Comparison of ENCODE assay signal across 40 cellular contexts in genomic region chr7:32395168-32395567, GRCh38.
"Had no signal": no experiment of that assay in that cellular context is flagged by ENCODE, and none has a peak within 500 bp of the region (broad histone marks: within the 10 kb centered on the region; RNA-seq: fewer than 3 reads in every experiment).

No MANE protein-coding gene starts in this region.

- H3K4me1 Mint-ChIP-seq: activated naive CD4-positive, alpha-beta T cell treated with anti-CD3 and anti-CD28 coated beads, Interleukin-2, amount 10 ng/mL, durations not matched to agents 7 days and 5 days; activated naive CD4-positive, alpha-beta T cell treated with anti-CD3 and anti-CD28 coated beads, Interleukin-2, amount 50 U/mL, for 24 hours; activated naive CD8-positive, alpha-beta T cell treated with anti-CD3 and anti-CD28 coated beads for 36 hours; activated naive CD8-positive, alpha-beta T cell treated with anti-CD3 and anti-CD28 coated beads, Interleukin-2, amount 10 ng/mL, durations not matched to agents 7 days and 5 days; activated naive CD8-positive, alpha-beta T cell treated with anti-CD3 and anti-CD28 coated beads, Interleukin-2, amount 50 U/mL, for 24 hours; activated T-helper 17 cell treated with anti-CD3 and anti-CD28 coated beads, Interleukin-2, amount 50 U/mL, for 72 hours; brain; central memory CD8-positive, alpha-beta T cell had no signal

- H3K4me1 ChIP-seq: adrenal gland, ascending aorta, body of pancreas, breast epithelium had no signal

- H3K27me3 ChIP-seq: adrenal gland, ascending aorta, body of pancreas, brain microvascular endothelial cell, breast epithelium, cardiac muscle cell had no signal

- DNase-seq: activated effector memory CD4-positive, alpha-beta T cell treated with anti-CD3 and anti-CD28 coated beads, Interleukin-2, amount 50 U/mL, for 16 hours; activated effector memory CD4-positive, alpha-beta T cell treated with Interleukin-2 at 50 U/mL for 16 hours; activated gamma-delta T cell; activated gamma-delta T cell treated with Interleukin-2 at 50 U/mL for 16 hours; activated naive CD4-positive, alpha-beta T cell; activated naive CD4-positive, alpha-beta T cell treated with anti-CD3 and anti-CD28 coated beads for 36 hours; activated naive CD4-positive, alpha-beta T cell treated with anti-CD3 and anti-CD28 coated beads, Interleukin-2, amount 10 ng/mL, durations not matched to agents 7 days and 5 days; activated naive CD4-positive, alpha-beta T cell treated with anti-CD3 and anti-CD28 coated beads, Interleukin-2, amount 50 U/mL, for 16 hours; activated naive CD4-positive, alpha-beta T cell treated with Interleukin-2 at 50 U/mL for 16 hours; activated naive CD8-positive, alpha-beta T cell treated with anti-CD3 and anti-CD28 coated beads for 36 hours; activated naive CD8-positive, alpha-beta T cell treated with anti-CD3 and anti-CD28 coated beads, Interleukin-2, amount 10 ng/mL, durations not matched to agents 7 days and 5 days; activated naive CD8-positive, alpha-beta T cell treated with anti-CD3 and anti-CD28 coated beads, Interleukin-2, amount 50 U/mL, for 24 hours; activated T-cell treated with anti-CD3 and anti-CD28 coated beads, Interleukin-2, amount 50 U/mL, for 1 hour; activated T-cell treated with anti-CD3 and anti-CD28 coated beads, Interleukin-2, amount 50 U/mL, for 24 hours; activated T-cell treated with anti-CD3 and anti-CD28 coated beads, Interleukin-2, amount 50 U/mL, for 4 hours; activated T-cell treated with anti-CD3 and anti-CD28 coated beads, Interleukin-2, amount 50 U/mL, for 48 hours; activated T-cell treated with anti-CD3 and anti-CD28 coated beads, Interleukin-2, amount 50 U/mL, for 72 hours; adrenal gland; amniotic stem cell; amygdala; anterior cingulate cortex; aorta; body of pancreas; brain microvascular endothelial cell; caudate nucleus; central memory CD4-positive, alpha-beta T cell; cerebellar nuclear complex had no signal

- H3K4me3 ChIP-seq: adrenal gland, ascending aorta, body of pancreas, breast epithelium, cardiac muscle cell had no signal

- FAIRE-seq: astrocyte, bronchial epithelial cell had no signal

- H3K36me3 ChIP-seq: adrenal gland, ascending aorta, brain microvascular endothelial cell, breast epithelium, cardiac muscle cell had no signal

- H3K27ac Mint-ChIP-seq: activated naive CD4-positive, alpha-beta T cell treated with anti-CD3 and anti-CD28 coated beads for 36 hours; activated naive CD4-positive, alpha-beta T cell treated with anti-CD3 and anti-CD28 coated beads, Interleukin-2, amount 10 ng/mL, durations not matched to agents 7 days and 5 days; activated naive CD4-positive, alpha-beta T cell treated with anti-CD3 and anti-CD28 coated beads, Interleukin-2, amount 50 U/mL, for 24 hours; activated naive CD4-positive, alpha-beta T cell treated with anti-CD3 and anti-CD28 coated beads, Interleukin-2, amount 50 U/mL, for 72 hours; activated naive CD8-positive, alpha-beta T cell; activated naive CD8-positive, alpha-beta T cell treated with anti-CD3 and anti-CD28 coated beads for 36 hours; activated naive CD8-positive, alpha-beta T cell treated with anti-CD3 and anti-CD28 coated beads, Interleukin-2, amount 10 ng/mL, durations not matched to agents 7 days and 5 days; activated naive CD8-positive, alpha-beta T cell treated with anti-CD3 and anti-CD28 coated beads, Interleukin-2, amount 50 U/mL, for 24 hours; activated T-cell treated with anti-CD3 and anti-CD28 coated beads, Interleukin-2, amount 50 U/mL, for 24 hours; activated T-cell treated with anti-CD3 and anti-CD28 coated beads, Interleukin-2, amount 50 U/mL, for 72 hours; activated T-helper 1 cell treated with anti-CD3 and anti-CD28 coated beads, Interleukin-12 subunit alpha, Interleukin-12 subunit beta, Interleukin-2, Interleukin-4 antibody, amounts not matched to agents 30 ng/mL and 10 ng/mL and 1 ng/mL, durations not matched to agents 14 hours and 24 hours and 36 hours; activated T-helper 17 cell treated with anti-CD3 and anti-CD28 coated beads, Interleukin-2, amount 50 U/mL, for 72 hours; activated T-helper 2 cell treated with anti-CD3 and anti-CD28 coated beads, Interferon-gamma antibody, Interleukin-2, Interleukin-4, amounts not matched to agents 10 μg/mL and 5 μg/mL and 100 μg/mL, durations not matched to agents 14 hours and 24 hours and 36 hours; brain had no signal

- H3K9me3 ChIP-seq: adrenal gland, ascending aorta, body of pancreas, breast epithelium had no signal

- H3K27me3 Mint-ChIP-seq: activated naive CD4-positive, alpha-beta T cell treated with anti-CD3 and anti-CD28 coated beads, Interleukin-2, amount 10 ng/mL, durations not matched to agents 7 days and 5 days; activated naive CD4-positive, alpha-beta T cell treated with anti-CD3 and anti-CD28 coated beads, Interleukin-2, amount 50 U/mL, for 24 hours; activated naive CD8-positive, alpha-beta T cell treated with anti-CD3 and anti-CD28 coated beads, Interleukin-2, amount 10 ng/mL, durations not matched to agents 7 days and 5 days; activated T-cell treated with anti-CD3 and anti-CD28 coated beads, Interleukin-2, amount 50 U/mL, for 24 hours had no signal

- H3K27ac ChIP-seq: adrenal gland, ascending aorta, body of pancreas, brain microvascular endothelial cell, breast epithelium, cardiac muscle cell had no signal

- H3K9me3 Mint-ChIP-seq: activated naive CD4-positive, alpha-beta T cell treated with anti-CD3 and anti-CD28 coated beads for 36 hours; activated naive CD4-positive, alpha-beta T cell treated with anti-CD3 and anti-CD28 coated beads, Interleukin-2, amount 10 ng/mL, durations not matched to agents 7 days and 5 days; activated naive CD4-positive, alpha-beta T cell treated with anti-CD3 and anti-CD28 coated beads, Interleukin-2, amount 50 U/mL, for 24 hours; activated naive CD4-positive, alpha-beta T cell treated with anti-CD3 and anti-CD28 coated beads, Interleukin-2, amount 50 U/mL, for 72 hours; activated naive CD8-positive, alpha-beta T cell treated with anti-CD3 and anti-CD28 coated beads for 36 hours; activated naive CD8-positive, alpha-beta T cell treated with anti-CD3 and anti-CD28 coated beads, Interleukin-2, amount 10 ng/mL, durations not matched to agents 7 days and 5 days; activated naive CD8-positive, alpha-beta T cell treated with anti-CD3 and anti-CD28 coated beads, Interleukin-2, amount 50 U/mL, for 24 hours; activated T-cell treated with anti-CD3 and anti-CD28 coated beads, Interleukin-2, amount 50 U/mL, for 24 hours; activated T-cell treated with anti-CD3 and anti-CD28 coated beads, Interleukin-2, amount 50 U/mL, for 4 hours; activated T-cell treated with anti-CD3 and anti-CD28 coated beads, Interleukin-2, amount 50 U/mL, for 72 hours; activated T-helper 1 cell treated with anti-CD3 and anti-CD28 coated beads, Interleukin-12 subunit alpha, Interleukin-12 subunit beta, Interleukin-2, Interleukin-4 antibody, amounts not matched to agents 30 ng/mL and 10 ng/mL and 1 ng/mL, durations not matched to agents 14 hours and 24 hours and 36 hours; activated T-helper 17 cell treated with anti-CD3 and anti-CD28 coated beads, Interleukin-2, amount 50 U/mL, for 72 hours; activated T-helper 2 cell treated with anti-CD3 and anti-CD28 coated beads, Interferon-gamma antibody, Interleukin-2, Interleukin-4, amounts not matched to agents 10 μg/mL and 5 μg/mL and 100 μg/mL, durations not matched to agents 14 hours and 24 hours and 36 hours; central memory CD8-positive, alpha-beta T cell had no signal

- H3K36me3 Mint-ChIP-seq: activated naive CD4-positive, alpha-beta T cell treated with anti-CD3 and anti-CD28 coated beads, Interleukin-2, amount 10 ng/mL, durations not matched to agents 7 days and 5 days; activated naive CD4-positive, alpha-beta T cell treated with anti-CD3 and anti-CD28 coated beads, Interleukin-2, amount 50 U/mL, for 24 hours; activated naive CD4-positive, alpha-beta T cell treated with anti-CD3 and anti-CD28 coated beads, Interleukin-2, amount 50 U/mL, for 72 hours; activated naive CD8-positive, alpha-beta T cell; activated naive CD8-positive, alpha-beta T cell treated with anti-CD3 and anti-CD28 coated beads for 36 hours; activated naive CD8-positive, alpha-beta T cell treated with anti-CD3 and anti-CD28 coated beads, Interleukin-2, amount 10 ng/mL, durations not matched to agents 7 days and 5 days; brain had no signal

- ATAC-seq: activated naive CD4-positive, alpha-beta T cell treated with anti-CD3 and anti-CD28 coated beads, Interleukin-2, amount 50 U/mL, for 72 hours; activated naive CD8-positive, alpha-beta T cell treated with anti-CD3 and anti-CD28 coated beads, Interleukin-2, amount 50 U/mL, for 24 hours; activated T-cell treated with anti-CD3 and anti-CD28 coated beads, Interleukin-2, amount 50 U/mL, for 4 hours; activated T-cell treated with anti-CD3 and anti-CD28 coated beads, Interleukin-2, amount 50 U/mL, for 72 hours; activated T-helper 17 cell treated with anti-CD3 and anti-CD28 coated beads, Interleukin-2, amount 50 U/mL, for 72 hours; body of pancreas had no signal

- H3K4me3 Mint-ChIP-seq: activated naive CD4-positive, alpha-beta T cell treated with anti-CD3 and anti-CD28 coated beads for 36 hours; activated naive CD4-positive, alpha-beta T cell treated with anti-CD3 and anti-CD28 coated beads, Interleukin-2, amount 10 ng/mL, durations not matched to agents 7 days and 5 days; activated naive CD4-positive, alpha-beta T cell treated with anti-CD3 and anti-CD28 coated beads, Interleukin-2, amount 50 U/mL, for 24 hours; activated naive CD8-positive, alpha-beta T cell; activated naive CD8-positive, alpha-beta T cell treated with anti-CD3 and anti-CD28 coated beads for 36 hours; activated naive CD8-positive, alpha-beta T cell treated with anti-CD3 and anti-CD28 coated beads, Interleukin-2, amount 10 ng/mL, durations not matched to agents 7 days and 5 days; activated naive CD8-positive, alpha-beta T cell treated with anti-CD3 and anti-CD28 coated beads, Interleukin-2, amount 50 U/mL, for 24 hours; activated T-cell treated with anti-CD3 and anti-CD28 coated beads, Interleukin-2, amount 50 U/mL, for 24 hours; activated T-cell treated with anti-CD3 and anti-CD28 coated beads, Interleukin-2, amount 50 U/mL, for 4 hours; activated T-cell treated with anti-CD3 and anti-CD28 coated beads, Interleukin-2, amount 50 U/mL, for 72 hours; activated T-helper 1 cell treated with anti-CD3 and anti-CD28 coated beads, Interleukin-12 subunit alpha, Interleukin-12 subunit beta, Interleukin-2, Interleukin-4 antibody, amounts not matched to agents 30 ng/mL and 10 ng/mL and 1 ng/mL, durations not matched to agents 14 hours and 24 hours and 36 hours; activated T-helper 17 cell treated with anti-CD3 and anti-CD28 coated beads, Interleukin-2, amount 50 U/mL, for 72 hours; brain; central memory CD8-positive, alpha-beta T cell had no signal
